9 cellular contexts compared by ENCODE assay signal in the genomic region with DNA sequence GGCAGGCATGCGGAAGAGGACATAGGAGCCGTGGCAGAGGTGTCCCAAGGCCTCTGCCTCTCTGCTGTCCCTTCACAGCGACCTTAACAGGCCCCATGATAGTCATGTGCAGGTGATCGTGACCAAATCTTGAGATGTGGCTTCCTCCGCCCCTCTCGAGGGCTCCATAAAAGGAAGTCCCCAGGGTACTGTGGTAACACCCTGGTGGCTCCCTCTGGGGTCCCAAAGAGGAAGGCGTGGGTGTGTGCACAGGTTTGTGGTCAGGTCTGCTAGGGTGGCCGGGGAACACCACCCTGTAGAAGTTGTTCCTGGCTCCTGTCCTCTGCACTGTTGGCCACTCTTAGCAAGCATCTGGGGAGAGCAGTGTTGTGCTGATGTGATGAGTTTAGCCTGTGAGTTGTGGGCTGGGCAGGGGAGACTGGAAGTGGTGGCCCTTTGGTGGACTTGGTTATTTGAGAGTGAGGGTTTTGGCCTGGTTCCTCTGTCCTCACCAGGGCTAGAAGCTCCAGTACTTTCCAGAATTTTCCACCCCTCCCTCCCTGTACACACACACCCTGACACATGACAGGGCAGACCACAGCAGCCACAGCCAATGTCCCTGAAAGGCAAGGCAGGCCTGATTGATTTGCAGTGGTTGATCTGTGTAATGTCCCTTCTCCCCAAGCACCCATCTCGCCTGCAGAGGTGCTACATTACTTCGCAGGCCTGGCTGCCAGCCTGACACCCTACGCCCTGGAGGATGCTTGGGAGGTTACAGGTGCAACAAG.
DNase-seq lines count a peak whose midpoint lies in the region; ATAC-seq and TF ChIP-seq lines count a peak whose summit lies in the region.
"Had no signal": no experiment of that assay in that cellular context is flagged by ENCODE, and none has a peak within 500 bp of the region (broad histone marks: within the 10 kb centered on the region; RNA-seq: fewer than 3 reads in every experiment).

No MANE protein-coding gene starts in this region.

- peaks cover 0 to 3% (median 0%) of the 10 kb centered on the region in 3 donors for H3K27me3 Mint-ChIP-seq in immature natural killer cell (ENCODE audit: low read depth in 3 of 3)

- peaks cover 13 to 24% of the 10 kb centered on the region in 2 donors for H3K4me1 Mint-ChIP-seq in immature natural killer cell

- H2AFZ ChIP-seq in Loucy (ENCODE audit: low read length), result no peak overlapping the region

- H3K79me2 ChIP-seq in Loucy (ENCODE audit: insufficient read depth, low read length), result no peaks in the 10 kb centered on the region

- peak overlapping the region; percentile 31 for H3K4me3 ChIP-seq in Loucy (ENCODE audit: low read length, poor library complexity, severe bottlenecking)

- ATAC-seq in GM18511 (IDR thresholded peaks at IDR 0.05; ENCODE audit: unreplicated experiment) (peak; percentile 93), GM21737 (IDR thresholded peaks at IDR 0.05; ENCODE audit: unreplicated experiment) (peak; percentile 94)

- no peaks in the 10 kb centered on the region for H3K9me3 ChIP-seq in Loucy (ENCODE audit: insufficient read depth, low read depth, low read length)

- H3K4me2 ChIP-seq in Loucy (ENCODE audit: low read depth, low read length, poor library complexity, severe bottlenecking), result peak overlapping the region; percentile 63

- CTCF ChIA-PET in HEK293T (lab: Yijun Ruan, JAX), result no interaction called here

- H3K9me2 ChIP-seq in Loucy (replicated peaks; ENCODE audit: low read depth, low read length), result no peaks in the 10 kb centered on the region

- no peaks in the 10 kb centered on the region for H3F3A ChIP-seq in Loucy (ENCODE audit: low read depth)

- peaks cover 43% of the 10 kb centered on the region for H3K4me1 ChIP-seq in Loucy (ENCODE audit: insufficient read depth, low read length, poor library complexity, severe bottlenecking)

- POLR2A ChIA-PET in HEK293T (lab: Yijun Ruan, JAX), result no interaction called here

- no peak for TF ChIP-seq CTCF in Loucy (conservative IDR thresholded peaks at IDR 0.05; ENCODE audit: low read length)

- DNase-seq in immature natural killer cell, result peak; percentile 35 to 52 (median 43)
- no peak for DNase-seq in caudate nucleus (lab: John Stamatoyannopoulos, UW)
- no peak for DNase-seq in NCI-H82 treated with DMSO at 0.1 percent for 48 hours (lab: John Stamatoyannopoulos, UW; ENCODE audit: unreplicated experiment)
- DNase-seq in HEK293T (ENCODE audit: extremely low spot score), result no peak
- no peak for DNase-seq in effector CD4-positive, alpha-beta T cell
- DNase-seq: NCI-H69 had no signal

- peak overlapping the region in 4 of 5 donors; percentile 4 to 46 (median 32) for H3K4me3 Mint-ChIP-seq in immature natural killer cell

- no peaks in the 10 kb centered on the region for H4K20me1 ChIP-seq in Loucy (ENCODE audit: insufficient read depth, low read length, poor library complexity, severe bottlenecking)

- H3K9me3 Mint-ChIP-seq in immature natural killer cell, result peaks cover 0 to 2% (median 0%) of the 10 kb centered on the region in 6 donors

- H3K9ac ChIP-seq in Loucy (ENCODE audit: low read depth, low read length, poor library complexity, severe bottlenecking), result no peak overlapping the region

- no peak overlapping the region for H3K27ac ChIP-seq in caudate nucleus (ENCODE audit: low read depth, low read length)

- no peaks in the 10 kb centered on the region for H3K36me3 ChIP-seq in Loucy (ENCODE audit: insufficient read depth, low read length)

- H3K27ac Mint-ChIP-seq in immature natural killer cell, result peak overlapping the region in 4 of 6 donors; percentile 17 to 78 (median 30)

- peaks cover 54% of the 10 kb centered on the region for H3K27me3 ChIP-seq in Loucy (ENCODE audit: insufficient read depth, low read length, poor library complexity, severe bottlenecking)

- no peaks in the 10 kb centered on the region for H3K36me3 Mint-ChIP-seq in immature natural killer cell

TF ChIP-seq in HEK293T, 16 proteins besides CTCF, POLR2A, EP300 and RAD21:
- TF ChIP-seq LEF1 (IDR thresholded peaks at IDR 0.05; ENCODE audit: borderline replicate concordance) (no peak), ELF4 (IDR thresholded peaks at IDR 0.05) (no peak), NFRKB (IDR thresholded peaks at IDR 0.05) (no peak), BHLHE40 (IDR thresholded peaks at IDR 0.05; ENCODE audit: borderline replicate concordance) (no peak), CTBP1 (IDR thresholded peaks at IDR 0.05; ENCODE audit: borderline replicate concordance) (no peak), HDGF (IDR thresholded peaks at IDR 0.05; ENCODE audit: borderline replicate concordance) (no peak), SP1 (IDR thresholded peaks at IDR 0.05) (no peak), ZNF384 (IDR thresholded peaks at IDR 0.05) (no peak), L3MBTL2 (conservative IDR thresholded peaks at IDR 0.05) (no peak), FOXK2 (IDR thresholded peaks at IDR 0.05) (no peak), FOXM1 (IDR thresholded peaks at IDR 0.05; ENCODE audit: borderline replicate concordance) (no peak), ARNT (IDR thresholded peaks at IDR 0.05) (no peak), SUZ12 (IDR thresholded peaks at IDR 0.05) (no peak), FOXA1 (IDR thresholded peaks at IDR 0.05) (no peak)
- TF ChIP-seq, protein P1, sequence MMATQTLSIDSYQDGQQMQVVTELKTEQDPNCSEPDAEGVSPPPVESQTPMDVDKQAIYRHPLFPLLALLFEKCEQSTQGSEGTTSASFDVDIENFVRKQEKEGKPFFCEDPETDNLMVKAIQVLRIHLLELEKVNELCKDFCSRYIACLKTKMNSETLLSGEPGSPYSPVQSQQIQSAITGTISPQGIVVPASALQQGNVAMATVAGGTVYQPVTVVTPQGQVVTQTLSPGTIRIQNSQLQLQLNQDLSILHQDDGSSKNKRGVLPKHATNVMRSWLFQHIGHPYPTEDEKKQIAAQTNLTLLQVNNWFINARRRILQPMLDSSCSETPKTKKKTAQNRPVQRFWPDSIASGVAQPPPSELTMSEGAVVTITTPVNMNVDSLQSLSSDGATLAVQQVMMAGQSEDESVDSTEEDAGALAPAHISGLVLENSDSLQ (IDR thresholded peaks at IDR 0.05), result no peak

Comparison
In these comparisons a context has a peak if more than half of its experiments do, and no peak if none do; other contexts are left out.
1. DNase-seq: peak in immature natural killer cell (3 of 3); none in caudate nucleus (0 of 61), NCI-H82 treated with DMSO at 0.1 percent for 48 hours (single experiment), HEK293T (single experiment) and effector CD4-positive, alpha-beta T cell (single experiment).